9 cellular contexts compared by ENCODE assay signal in genomic region chr16:30874821-30875717, GRCh38. TPM values are rescaled to one million over a fixed set of nuclear protein-coding genes. Genes with fewer than 3 reads are reported as not detected.
A peak's percentile ranks its signal among the peaks of the same experiment; 100 is the strongest.
DNase-seq lines count a peak whose midpoint lies in the region; ATAC-seq, FAIRE-seq and TF ChIP-seq lines count a peak whose summit lies in the region.
"Had no signal": no experiment of that assay in that cellular context is flagged by ENCODE, and none has a peak within 500 bp of the region (broad histone marks: within the 10 kb centered on the region; RNA-seq: fewer than 3 reads in every experiment).

No MANE protein-coding gene starts in this region.

- peak; percentile 47 for FAIRE-seq in HepG2 (lab: Jason Lieb, UNC)
- FAIRE-seq: endometrium had no signal

- H3K27ac Mint-ChIP-seq in dendritic cell treated with granulocyte-macrophage colony-stimulating factor and Interleukin-4, amounts not matched to agents 40 ng/mL and 50 ng/mL, for 4 days = peak overlapping the region; percentile 98

- peak overlapping the region; percentile 98 for H3K27ac ChIP-seq in BLaER1
- H3K27ac ChIP-seq in HepG2 (ENCODE audit: extremely low read length, insufficient read depth, low read length) = peak overlapping the region; percentile 86

- peaks cover 21% of the 10 kb centered on the region for H3K4me1 Mint-ChIP-seq in dendritic cell treated with granulocyte-macrophage colony-stimulating factor and Interleukin-4, amounts not matched to agents 40 ng/mL and 50 ng/mL, for 4 days (ENCODE audit: low read depth)

- DNase-seq in GM19238 (ENCODE audit: insufficient read length, low spot score) (peak; percentile 83), NCI-H524 treated with DMSO at 0.1 percent for 48 hours (lab: John Stamatoyannopoulos, UW) (peak; percentile 55), HepG2 (ENCODE audit: low spot score) (peak; percentile 91)
- DNase-seq in activated CD4-positive, alpha-beta T cell treated with anti-CD3 and anti-CD28 coated beads, Interleukin-2, amount 50 U/mL, for 24 hours (ENCODE audit: low read depth in 1 of 2, low spot score in 1 of 2) = peak; percentile 80 to 87
- peak; percentile 83 to 86 for DNase-seq in stimulated activated CD4-positive, alpha-beta T cell treated with anti-CD3 and anti-CD28 coated beads, Interleukin-2, amount 100 ng/mL, for 48 hours

- intact Hi-C loops in dendritic cell treated with granulocyte-macrophage colony-stimulating factor and Interleukin-4, amounts not matched to agents 40 ng/mL and 50 ng/mL, for 4 days (cut with micrococcal nuclease) = loop anchor here (1.0 to 2.0 kb wide), 3 partner anchors 28 to 88 kb away; partner anchors contain the start of gene ZNF629
- intact Hi-C loops in HepG2 (cut with micrococcal nuclease; ENCODE audit: unreplicated experiment) = loop anchor here (1.0 to 2.0 kb wide), 3 partner anchors 22 to 88 kb away; partner anchors contain the start of genes CTF1 and ZNF629

- no peaks in the 10 kb centered on the region for H3K9me3 ChIP-seq in BLaER1
- H3K9me3 ChIP-seq in HepG2 (ENCODE audit: low read length) = no peaks in the 10 kb centered on the region

- H4K20me1 ChIP-seq in BLaER1 (no peaks in the 10 kb centered on the region), HepG2 (ENCODE audit: insufficient read depth, low read length) (no peaks in the 10 kb centered on the region)

- H3K36me3 ChIP-seq in BLaER1 (peaks cover 28% of the 10 kb centered on the region), HepG2 (replicated peaks in 1 of 2; ENCODE audit: control insufficient read depth in 1 of 2, insufficient read depth in 2 of 2, low read length in 2 of 2) (peaks cover 0 to 2% of the 10 kb centered on the region in 2 experiments; a peak in 2 of 5 replicates)

- peak; percentile 80 for TF ChIP-seq RAD21 in HepG2 (CRISPR knock-in tag; IDR thresholded peaks at IDR 0.05)

- peak; percentile 50 to 52; a peak in 2 of 4 replicates for TF ChIP-seq EP300 in HepG2 (IDR thresholded peaks at IDR 0.05; ENCODE audit: low read depth in 2 of 2, low read length in 2 of 2)
- TF ChIP-seq EP300 in HepG2 (CRISPR knock-in tag; IDR thresholded peaks at IDR 0.05; ENCODE audit: borderline replicate concordance) = peak; percentile 72; the same call in 1 of the 2 replicates

- H3K27me3 Mint-ChIP-seq in dendritic cell treated with granulocyte-macrophage colony-stimulating factor and Interleukin-4, amounts not matched to agents 40 ng/mL and 50 ng/mL, for 4 days = no peaks in the 10 kb centered on the region

- ATAC-seq in HG03439 (IDR thresholded peaks at IDR 0.05; ENCODE audit: unreplicated experiment) (peak; percentile 71), HepG2 (peak; percentile 93)

- H3K4me2 ChIP-seq in BLaER1 = peak overlapping the region; percentile 99
- H3K4me2 ChIP-seq in HepG2 (ENCODE audit: low read depth, low read length) = peak overlapping the region; percentile 92

- WGBS in HepG2 (ENCODE audit: low lambda C conversion rate) = 0% methylated on average over 14 of the region's 85 CpGs

- POLR2A ChIA-PET in HepG2 (lab: Yijun Ruan, JAX) = interaction anchor here (0.5 to 4.8 kb wide), 32 partner anchors 8 to 809 kb away, joined by 3 to 69 read pairs (median 4); partner anchors contain the start of genes ALDOA, BCL7C, CTF1 and PHKG2

- H3K36me3 Mint-ChIP-seq in dendritic cell treated with granulocyte-macrophage colony-stimulating factor and Interleukin-4, amounts not matched to agents 40 ng/mL and 50 ng/mL, for 4 days (ENCODE audit: low read depth) = peaks cover 59% of the 10 kb centered on the region

- no peaks in the 10 kb centered on the region for H3K9me3 Mint-ChIP-seq in dendritic cell treated with granulocyte-macrophage colony-stimulating factor and Interleukin-4, amounts not matched to agents 40 ng/mL and 50 ng/mL, for 4 days

- H3K4me3 ChIP-seq in BLaER1 (peak overlapping the region; percentile 84), HepG2 (replicated peaks in 1 of 3; ENCODE audit: insufficient read depth in 1 of 3, low read depth in 2 of 3, low read length in 3 of 3) (peak overlapping the region; percentile 84 to 97 (median 86))

- TF ChIP-seq POLR2A in HepG2 (IDR thresholded peaks at IDR 0.05; ENCODE audit: insufficient read depth in 1 of 2, low read depth in 2 of 2, low read length in 2 of 2) = peak; percentile 96 to 99

- peak; percentile 45 for TF ChIP-seq CTCF in HepG2 (CRISPR knock-in tag; IDR thresholded peaks at IDR 0.05)

- TSS peak; percentile 85 for BruUV-seq in HepG2 (replicated peaks; lab: Mats Ljungman, UMichigan)

- H3K79me2 ChIP-seq in HepG2 (ENCODE audit: insufficient read depth, low read length) = peaks cover 20% of the 10 kb centered on the region

- H2AFZ ChIP-seq in HepG2 (ENCODE audit: low read length) = no peak overlapping the region

- peak overlapping the region; percentile 89 for H3K4me3 Mint-ChIP-seq in dendritic cell treated with granulocyte-macrophage colony-stimulating factor and Interleukin-4, amounts not matched to agents 40 ng/mL and 50 ng/mL, for 4 days

- H3K27me3 ChIP-seq in BLaER1 (no peaks in the 10 kb centered on the region), HepG2 (ENCODE audit: control insufficient read depth in 1 of 2, insufficient read depth in 2 of 2, low read length in 2 of 2) (no peaks in the 10 kb centered on the region; a peak in 1 of 5 replicates)

- in situ Hi-C loops in HepG2 (cut with HindIII; ENCODE audit: extremely low pct_ligation_motif_present, low pct_unique_long_range_greater_than_20kb) = no loop called here

- peaks cover 20% of the 10 kb centered on the region for H3K4me1 ChIP-seq in BLaER1
- peaks cover 35% of the 10 kb centered on the region for H3K4me1 ChIP-seq in HepG2 (ENCODE audit: insufficient read depth, low read length)

- H3K9ac ChIP-seq in BLaER1 (peak overlapping the region; percentile 97), HepG2 (ENCODE audit: insufficient read depth, low read depth, low read length) (peak overlapping the region; percentile 91)

- CTCF ChIA-PET in HepG2 (lab: Yijun Ruan, JAX; ENCODE audit: low intra/inter-chr PET ratio, low total read pairs) = interaction anchor here (1.0 kb wide), 1 partner anchor 31 kb away, joined by 3 read pairs; no protein-coding TSS in a partner anchor

RNA-seq across cellular contexts. Expression of gene BCL7C, which starts 18.8 kb away (rescaled TPM):
- total RNA-seq in HepG2 (2016; rRNA removed; fragmentation: Illumina TruSeq; extraction: Trizol) = 20.6 and 33.8 TPM in 2 replicates
- 194 and 197 TPM in 2 replicates for total RNA-seq in HepG2 (2016; cell fraction: cytosol; rRNA removed; fragmentation: Illumina TruSeq; extraction: Trizol; ENCODE audit: low read depth)
- total RNA-seq in HepG2 (2016; cell fraction: insoluble cytoplasmic fraction; rRNA removed; fragmentation: Illumina TruSeq; extraction: Trizol) = 22.9 and 35.1 TPM in 2 replicates
- total RNA-seq in HepG2 (2016; cell fraction: membrane; rRNA removed; fragmentation: Illumina TruSeq; extraction: Trizol) = 119 and 127 TPM in 2 replicates
- 13.0 and 13.8 TPM in 2 replicates for total RNA-seq in HepG2 (2016; cell fraction: nucleus; rRNA removed; fragmentation: Illumina TruSeq; extraction: Trizol)
- 17.3 and 17.7 TPM in 2 replicates for polyA plus RNA-seq in HepG2 (2011; rRNA removed)
- polyA plus RNA-seq in HepG2 (2011; cell fraction: cytosol; rRNA removed) = 16.6 and 23.0 TPM in 2 replicates
- polyA plus RNA-seq in HepG2 (2011; cell fraction: nucleus; rRNA removed) = 6.8 and 7.6 TPM in 2 replicates
- 9.5 and 11.7 TPM in 2 replicates for polyA plus RNA-seq in HepG2 (2012)
- polyA plus RNA-seq in HepG2 (2016; cell fraction: cytosol; fragmentation: Illumina TruSeq; extraction: Trizol; ENCODE audit: low read depth) = 217 TPM in 2 replicates
- 24.4 and 25.8 TPM in 2 replicates for polyA plus RNA-seq in HepG2 (2016; cell fraction: insoluble cytoplasmic fraction; fragmentation: Illumina TruSeq; extraction: Trizol; ENCODE audit: low read depth)
- polyA plus RNA-seq in HepG2 (2016; cell fraction: membrane; fragmentation: Illumina TruSeq; extraction: Trizol; ENCODE audit: low read depth) = 119 and 124 TPM in 2 replicates
- 23.8 and 25.6 TPM in 2 replicates for polyA plus RNA-seq in HepG2 (2016; cell fraction: nucleus; fragmentation: Illumina TruSeq; extraction: Trizol; ENCODE audit: insufficient read depth, low read depth)
- polyA minus RNA-seq in HepG2 (2011; rRNA and poly(A)+ RNA removed; ENCODE audit: low replicate concordance) = 4.2 and 4.3 TPM in 2 replicates
- 5.2 and 7.2 TPM in 2 replicates for polyA minus RNA-seq in HepG2 (2011; cell fraction: cytosol; rRNA and poly(A)+ RNA removed)
- 3.6 and 3.9 TPM in 2 replicates for polyA minus RNA-seq in HepG2 (2011; cell fraction: nucleus; rRNA and poly(A)+ RNA removed)

RNA-seq across cellular contexts. Expression of gene CTF1, which starts 21.3 kb away (rescaled TPM):
- 0.11 and 0.13 TPM in 2 replicates for total RNA-seq in HepG2 (2016; rRNA removed; fragmentation: Illumina TruSeq; extraction: Trizol)
- total RNA-seq in HepG2 (2016; cell fraction: cytosol; rRNA removed; fragmentation: Illumina TruSeq; extraction: Trizol; ENCODE audit: low read depth) = 0.18 and 0.20 TPM in 2 replicates
- 0.19 TPM in 1 of 2 replicates, not detected in the other for total RNA-seq in HepG2 (2016; cell fraction: insoluble cytoplasmic fraction; rRNA removed; fragmentation: Illumina TruSeq; extraction: Trizol)
- 0.19 and 0.31 TPM in 2 replicates for total RNA-seq in HepG2 (2016; cell fraction: membrane; rRNA removed; fragmentation: Illumina TruSeq; extraction: Trizol)
- total RNA-seq in HepG2 (2016; cell fraction: nucleus; rRNA removed; fragmentation: Illumina TruSeq; extraction: Trizol) = not detected in 2 replicates
- polyA plus RNA-seq in HepG2 (2011; rRNA removed) = 1.8 and 2.6 TPM in 2 replicates
- polyA plus RNA-seq in HepG2 (2011; cell fraction: cytosol; rRNA removed) = 1.5 and 1.6 TPM in 2 replicates
- polyA plus RNA-seq in HepG2 (2011; cell fraction: nucleus; rRNA removed) = 1.7 and 2.3 TPM in 2 replicates
- 0.57 and 0.99 TPM in 2 replicates for polyA plus RNA-seq in HepG2 (2012)
- polyA plus RNA-seq in HepG2 (2016; cell fraction: cytosol; fragmentation: Illumina TruSeq; extraction: Trizol; ENCODE audit: low read depth) = 0.20 and 0.23 TPM in 2 replicates
- 0.44 and 0.81 TPM in 2 replicates for polyA plus RNA-seq in HepG2 (2016; cell fraction: insoluble cytoplasmic fraction; fragmentation: Illumina TruSeq; extraction: Trizol; ENCODE audit: low read depth)
- 0.44 and 0.47 TPM in 2 replicates for polyA plus RNA-seq in HepG2 (2016; cell fraction: membrane; fragmentation: Illumina TruSeq; extraction: Trizol; ENCODE audit: low read depth)
- polyA plus RNA-seq in HepG2 (2016; cell fraction: nucleus; fragmentation: Illumina TruSeq; extraction: Trizol; ENCODE audit: insufficient read depth, low read depth) = 0.28 and 0.49 TPM in 2 replicates
- 0.94 and 3.5 TPM in 2 replicates for polyA minus RNA-seq in HepG2 (2011; rRNA and poly(A)+ RNA removed; ENCODE audit: low replicate concordance)
- polyA minus RNA-seq in HepG2 (2011; cell fraction: cytosol; rRNA and poly(A)+ RNA removed) = 0.49 and 0.97 TPM in 2 replicates
- 0.25 and 0.77 TPM in 2 replicates for polyA minus RNA-seq in HepG2 (2011; cell fraction: nucleus; rRNA and poly(A)+ RNA removed)

RNA-seq across cellular contexts. Expression of gene FBXL19, which starts 48.3 kb away (rescaled TPM):
- total RNA-seq in HepG2 (2016; rRNA removed; fragmentation: Illumina TruSeq; extraction: Trizol) = 7.4 and 13.7 TPM in 2 replicates
- 0.88 and 1.0 TPM in 2 replicates for total RNA-seq in HepG2 (2016; cell fraction: cytosol; rRNA removed; fragmentation: Illumina TruSeq; extraction: Trizol; ENCODE audit: low read depth)
- 7.5 and 14.8 TPM in 2 replicates for total RNA-seq in HepG2 (2016; cell fraction: insoluble cytoplasmic fraction; rRNA removed; fragmentation: Illumina TruSeq; extraction: Trizol)
- total RNA-seq in HepG2 (2016; cell fraction: membrane; rRNA removed; fragmentation: Illumina TruSeq; extraction: Trizol) = 3.5 and 3.7 TPM in 2 replicates
- 7.2 and 8.5 TPM in 2 replicates for total RNA-seq in HepG2 (2016; cell fraction: nucleus; rRNA removed; fragmentation: Illumina TruSeq; extraction: Trizol)
- polyA plus RNA-seq in HepG2 (2011; rRNA removed) = 6.0 and 10.1 TPM in 2 replicates
- 4.8 and 8.3 TPM in 2 replicates for polyA plus RNA-seq in HepG2 (2011; cell fraction: cytosol; rRNA removed)
- polyA plus RNA-seq in HepG2 (2011; cell fraction: nucleus; rRNA removed) = 32.6 and 42.1 TPM in 2 replicates
- polyA plus RNA-seq in HepG2 (2012) = 6.0 and 7.5 TPM in 2 replicates
- 0.59 and 0.62 TPM in 2 replicates for polyA plus RNA-seq in HepG2 (2016; cell fraction: cytosol; fragmentation: Illumina TruSeq; extraction: Trizol; ENCODE audit: low read depth)
- polyA plus RNA-seq in HepG2 (2016; cell fraction: insoluble cytoplasmic fraction; fragmentation: Illumina TruSeq; extraction: Trizol; ENCODE audit: low read depth) = 8.3 and 8.7 TPM in 2 replicates
- 2.0 and 2.5 TPM in 2 replicates for polyA plus RNA-seq in HepG2 (2016; cell fraction: membrane; fragmentation: Illumina TruSeq; extraction: Trizol; ENCODE audit: low read depth)
- 18.4 and 19.3 TPM in 2 replicates for polyA plus RNA-seq in HepG2 (2016; cell fraction: nucleus; fragmentation: Illumina TruSeq; extraction: Trizol; ENCODE audit: insufficient read depth, low read depth)
- 9.2 and 19.5 TPM in 2 replicates for polyA minus RNA-seq in HepG2 (2011; rRNA and poly(A)+ RNA removed; ENCODE audit: low replicate concordance)
- polyA minus RNA-seq in HepG2 (2011; cell fraction: cytosol; rRNA and poly(A)+ RNA removed) = 8.9 and 9.6 TPM in 2 replicates
- 6.3 and 7.0 TPM in 2 replicates for polyA minus RNA-seq in HepG2 (2011; cell fraction: nucleus; rRNA and poly(A)+ RNA removed)

Comparison
In these comparisons a context has a peak if more than half of its experiments do, and no peak if none do; other contexts are left out.
1. Peak in every context shown above with its lines: DNase-seq, ATAC-seq, H3K4me3 ChIP-seq and H3K27ac ChIP-seq.